Comparison of ENCODE assay signal across 9 cellular contexts in the genomic region with DNA sequence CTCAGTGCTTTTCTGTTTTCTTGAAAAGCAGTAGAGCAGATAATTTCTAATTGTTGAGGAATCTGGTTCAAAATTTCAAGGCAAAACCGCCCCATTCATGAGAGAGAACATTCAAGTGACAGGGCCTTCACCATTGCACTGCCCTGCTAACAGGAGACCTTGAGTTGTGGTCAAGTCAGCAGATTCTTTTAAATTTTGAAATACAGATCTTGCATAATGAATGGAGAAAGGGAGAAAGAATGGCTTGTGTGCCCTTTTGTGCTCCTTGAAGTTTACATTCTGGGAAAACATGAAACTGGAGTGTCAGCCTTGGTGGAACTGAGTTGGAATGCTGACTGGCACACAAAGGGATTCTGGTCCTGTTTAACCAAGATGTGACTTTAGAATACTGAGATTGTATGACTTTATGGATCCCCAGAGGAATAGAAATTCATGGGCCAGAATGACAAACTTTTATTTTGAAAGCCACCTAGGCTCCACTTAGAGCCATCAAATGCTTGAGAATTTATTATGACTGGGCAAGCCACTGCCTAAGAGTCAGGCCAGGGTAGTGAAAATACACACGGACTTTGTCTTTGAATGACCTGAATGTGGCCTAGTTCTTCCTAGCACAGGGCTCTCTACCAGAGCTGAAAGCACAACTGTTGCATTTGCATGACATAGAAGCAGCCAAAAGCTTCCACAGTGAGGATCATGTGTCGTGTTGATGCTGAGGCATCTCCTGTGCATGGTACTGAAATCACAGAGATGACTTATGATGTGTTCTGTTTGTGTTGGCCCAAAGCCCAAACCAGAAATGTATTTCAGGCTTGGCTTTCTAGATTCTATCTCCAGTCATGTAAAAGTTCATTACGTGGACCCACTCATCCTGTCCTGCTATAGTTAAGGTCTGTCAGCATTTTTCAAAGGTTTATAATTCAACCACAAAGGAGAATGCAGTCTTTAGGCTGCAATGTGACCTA.
A peak's percentile ranks its signal among the peaks of the same experiment; 100 is the strongest.
DNase-seq lines count a peak whose midpoint lies in the region; ATAC-seq and TF ChIP-seq lines count a peak whose summit lies in the region.
"Had no signal": no experiment of that assay in that cellular context is flagged by ENCODE, and none has a peak within 500 bp of the region (broad histone marks: within the 10 kb centered on the region; RNA-seq: fewer than 3 reads in every experiment).

No MANE protein-coding gene starts in this region.

- WGBS in right cardiac atrium: 30% methylated on average over 4 of the region's 4 CpGs

- TF ChIP-seq CTCF in HFFc6 (IDR thresholded peaks at IDR 0.05) (no peak), WTC11 (IDR thresholded peaks at IDR 0.05) (no peak), natural killer cell (IDR thresholded peaks at IDR 0.05) (no peak), glutamatergic neuron (IDR thresholded peaks at IDR 0.05; ENCODE audit: partially characterized antibody, unreplicated experiment) (no peak)

- H3K36me3 Mint-ChIP-seq in HFFc6 (ENCODE audit: low read depth): peaks cover 6% of the 10 kb centered on the region; the same call in 1 of the 2 replicates
- peaks cover 7% of the 10 kb centered on the region for H3K36me3 Mint-ChIP-seq in WTC11
- H3K36me3 Mint-ChIP-seq in natural killer cell: no peaks in the 10 kb centered on the region
- H3K36me3 Mint-ChIP-seq in glutamatergic neuron (ENCODE audit: unreplicated experiment): no peaks in the 10 kb centered on the region
- H3K36me3 Mint-ChIP-seq: immature natural killer cell had no signal

- DNase-seq in HFFc6 (peak; percentile 99), WTC11 (ENCODE audit: low spot score) (peak; percentile 24), right cardiac atrium (peak in 1 of 3 donors; percentile 21), natural killer cell (no peak), glutamatergic neuron (no peak), NCI-H774 (lab: John Stamatoyannopoulos, UW) (no peak)

- no peaks in the 10 kb centered on the region; the same call in 1 of the 2 replicates for H3K9me3 Mint-ChIP-seq in HFFc6
- peaks cover 15% of the 10 kb centered on the region for H3K9me3 Mint-ChIP-seq in WTC11
- H3K9me3 Mint-ChIP-seq in natural killer cell: no peaks in the 10 kb centered on the region
- H3K9me3 Mint-ChIP-seq in glutamatergic neuron (ENCODE audit: unreplicated experiment): no peaks in the 10 kb centered on the region
- H3K9me3 Mint-ChIP-seq: immature natural killer cell had no signal

- peak; percentile 91 for ATAC-seq in WTC11
- ATAC-seq in right cardiac atrium: peak; percentile 69 to 76
- no peak for ATAC-seq in natural killer cell
- no peak for ATAC-seq in HG02571 (IDR thresholded peaks at IDR 0.05; ENCODE audit: unreplicated experiment)

- no peak overlapping the region for H3K9ac ChIP-seq in subcutaneous abdominal adipose tissue (ENCODE audit: low read length in 5 of 5)

- H3K27ac ChIP-seq in right cardiac atrium (ENCODE audit: low read length) (peak overlapping the region; percentile 43), subcutaneous abdominal adipose tissue (ENCODE audit: low read depth, low read length) (peak overlapping the region; percentile 76)

- intact Hi-C loops in right cardiac atrium (cut with DNase I) (no loop called here), natural killer cell (cut with micrococcal nuclease) (no loop called here)

- H3K4me1 Mint-ChIP-seq in HFFc6 (ENCODE audit: low read depth) (peaks cover 68% of the 10 kb centered on the region), WTC11 (peaks cover 49% of the 10 kb centered on the region), natural killer cell (no peaks in the 10 kb centered on the region), glutamatergic neuron (ENCODE audit: low read depth, unreplicated experiment) (peaks cover 3% of the 10 kb centered on the region)
- H3K4me1 Mint-ChIP-seq: immature natural killer cell had no signal

- CTCF ChIA-PET in WTC11 (lab: Charles Lee): interaction anchor here (2.1 kb wide), 1 partner anchor 347 kb away, joined by 5 read pairs; no protein-coding TSS in a partner anchor

- H3K4me1 ChIP-seq in right cardiac atrium (ENCODE audit: control insufficient read depth, insufficient read depth, low read length) (peaks cover 13% of the 10 kb centered on the region), subcutaneous abdominal adipose tissue (ENCODE audit: control insufficient read depth in 5 of 5, insufficient read depth in 5 of 5, low read length in 5 of 5) (peaks cover 0 to 36% (median 28%) of the 10 kb centered on the region in 5 donors)

- H3K27me3 Mint-ChIP-seq in HFFc6 (ENCODE audit: insufficient read depth): peaks cover 8% of the 10 kb centered on the region
- no peaks in the 10 kb centered on the region for H3K27me3 Mint-ChIP-seq in WTC11 (ENCODE audit: low read depth)
- peaks cover 0 to 9% of the 10 kb centered on the region in 2 donors for H3K27me3 Mint-ChIP-seq in natural killer cell (ENCODE audit: low read depth in 2 of 2)
- H3K27me3 Mint-ChIP-seq in glutamatergic neuron (ENCODE audit: unreplicated experiment): peaks cover 3% of the 10 kb centered on the region

- H3K27ac Mint-ChIP-seq in HFFc6 (peak overlapping the region; percentile 72), WTC11 (peak overlapping the region; percentile 76), natural killer cell (no peak overlapping the region), glutamatergic neuron (ENCODE audit: unreplicated experiment) (no peak overlapping the region)

- H3K9me3 ChIP-seq in right cardiac atrium (ENCODE audit: control insufficient read depth, low read length): no peaks in the 10 kb centered on the region
- H3K9me3 ChIP-seq in subcutaneous abdominal adipose tissue (ENCODE audit: control insufficient read depth in 5 of 5, low read length in 5 of 5): no peaks in the 10 kb centered on the region

- H3K4me3 Mint-ChIP-seq in HFFc6: peak overlapping the region; percentile 14; the same call in 1 of the 2 replicates
- H3K4me3 Mint-ChIP-seq in WTC11: no peak overlapping the region
- no peak overlapping the region for H3K4me3 Mint-ChIP-seq in natural killer cell
- no peak overlapping the region for H3K4me3 Mint-ChIP-seq in glutamatergic neuron (ENCODE audit: unreplicated experiment)
- H3K4me3 Mint-ChIP-seq: immature natural killer cell had no signal

- H3K27me3 ChIP-seq in right cardiac atrium (ENCODE audit: control insufficient read depth, insufficient read depth) (no peaks in the 10 kb centered on the region), subcutaneous abdominal adipose tissue (ENCODE audit: control insufficient read depth in 5 of 5, insufficient read depth in 4 of 5, low read length in 5 of 5) (no peaks in the 10 kb centered on the region)

- no peaks in the 10 kb centered on the region for H3K36me3 ChIP-seq in subcutaneous abdominal adipose tissue (ENCODE audit: control insufficient read depth in 5 of 5, insufficient read depth in 5 of 5, low read length in 5 of 5)

- POLR2A ChIA-PET in WTC11 (lab: Charles Lee): interaction anchor here (0.7 kb wide), 1 partner anchor 95 kb away, joined by 3 read pairs; no protein-coding TSS in a partner anchor

- H3K4me3 ChIP-seq in right cardiac atrium (ENCODE audit: low read length) (no peak overlapping the region), subcutaneous abdominal adipose tissue (ENCODE audit: low read depth in 1 of 5, low read length in 5 of 5) (no peak overlapping the region)

TF ChIP-seq in WTC11, 78 proteins besides CTCF, POLR2A, EP300 and RAD21 (continues in another document):
- TF ChIP-seq JUN (CRISPR knock-in tag; IDR thresholded peaks at IDR 0.05): no peak
- TF ChIP-seq, protein P1, sequence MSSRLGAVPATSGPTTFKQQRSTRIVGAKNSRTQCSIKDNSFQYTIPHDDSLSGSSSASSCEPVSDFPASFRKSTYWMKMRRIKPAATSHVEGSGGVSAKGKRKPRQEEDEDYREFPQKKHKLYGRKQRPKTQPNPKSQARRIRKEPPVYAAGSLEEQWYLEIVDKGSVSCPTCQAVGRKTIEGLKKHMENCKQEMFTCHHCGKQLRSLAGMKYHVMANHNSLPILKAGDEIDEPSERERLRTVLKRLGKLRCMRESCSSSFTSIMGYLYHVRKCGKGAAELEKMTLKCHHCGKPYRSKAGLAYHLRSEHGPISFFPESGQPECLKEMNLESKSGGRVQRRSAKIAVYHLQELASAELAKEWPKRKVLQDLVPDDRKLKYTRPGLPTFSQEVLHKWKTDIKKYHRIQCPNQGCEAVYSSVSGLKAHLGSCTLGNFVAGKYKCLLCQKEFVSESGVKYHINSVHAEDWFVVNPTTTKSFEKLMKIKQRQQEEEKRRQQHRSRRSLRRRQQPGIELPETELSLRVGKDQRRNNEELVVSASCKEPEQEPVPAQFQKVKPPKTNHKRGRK (CRISPR knock-in tag; IDR thresholded peaks at IDR 0.05; ENCODE audit: borderline replicate concordance): no peak
- no peak for TF ChIP-seq IRF2 (CRISPR knock-in tag; IDR thresholded peaks at IDR 0.05; ENCODE audit: borderline replicate concordance, low read depth)
- TF ChIP-seq, protein P2, sequence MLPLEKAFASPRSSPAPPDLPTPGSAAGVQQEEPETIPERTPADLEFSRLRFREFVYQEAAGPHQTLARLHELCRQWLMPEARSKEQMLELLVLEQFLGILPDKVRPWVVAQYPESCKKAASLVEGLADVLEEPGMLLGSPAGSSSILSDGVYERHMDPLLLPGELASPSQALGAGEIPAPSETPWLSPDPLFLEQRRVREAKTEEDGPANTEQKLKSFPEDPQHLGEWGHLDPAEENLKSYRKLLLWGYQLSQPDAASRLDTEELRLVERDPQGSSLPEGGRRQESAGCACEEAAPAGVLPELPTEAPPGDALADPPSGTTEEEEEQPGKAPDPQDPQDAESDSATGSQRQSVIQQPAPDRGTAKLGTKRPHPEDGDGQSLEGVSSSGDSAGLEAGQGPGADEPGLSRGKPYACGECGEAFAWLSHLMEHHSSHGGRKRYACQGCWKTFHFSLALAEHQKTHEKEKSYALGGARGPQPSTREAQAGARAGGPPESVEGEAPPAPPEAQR (CRISPR knock-in tag; IDR thresholded peaks at IDR 0.05): no peak
- no peak for TF ChIP-seq ZNF138 (CRISPR knock-in tag; conservative IDR thresholded peaks at IDR 0.05)
- no peak for TF ChIP-seq GABPB1 (CRISPR knock-in tag; IDR thresholded peaks at IDR 0.05)
- TF ChIP-seq TEAD4 (CRISPR knock-in tag; IDR thresholded peaks at IDR 0.05): no peak
- TF ChIP-seq, protein P3, sequence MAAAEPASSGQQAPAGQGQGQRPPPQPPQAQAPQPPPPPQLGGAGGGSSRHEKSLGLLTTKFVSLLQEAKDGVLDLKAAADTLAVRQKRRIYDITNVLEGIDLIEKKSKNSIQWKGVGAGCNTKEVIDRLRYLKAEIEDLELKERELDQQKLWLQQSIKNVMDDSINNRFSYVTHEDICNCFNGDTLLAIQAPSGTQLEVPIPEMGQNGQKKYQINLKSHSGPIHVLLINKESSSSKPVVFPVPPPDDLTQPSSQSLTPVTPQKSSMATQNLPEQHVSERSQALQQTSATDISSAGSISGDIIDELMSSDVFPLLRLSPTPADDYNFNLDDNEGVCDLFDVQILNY (CRISPR knock-in tag; IDR thresholded peaks at IDR 0.05): no peak
- TF ChIP-seq ZNF263 (CRISPR knock-in tag; IDR thresholded peaks at IDR 0.05; ENCODE audit: low read depth): no peak

Comparison
In these comparisons a context has a peak if more than half of its experiments do, and no peak if none do; other contexts are left out.
1. DNase-seq: peak in HFFc6 (single experiment) and WTC11 (single experiment); none in natural killer cell (single experiment), glutamatergic neuron (single experiment) and NCI-H774 (single experiment).
2. H3K27ac Mint-ChIP-seq: peak in HFFc6 (single experiment) and WTC11 (single experiment); none in natural killer cell (0 of 2) and glutamatergic neuron (single experiment).
3. ATAC-seq: peak in WTC11 (single experiment) and right cardiac atrium (2 of 2); none in natural killer cell (0 of 3) and HG02571 (single experiment).